Comparison of ENCODE assay signal across 21 cellular contexts in the genomic region with DNA sequence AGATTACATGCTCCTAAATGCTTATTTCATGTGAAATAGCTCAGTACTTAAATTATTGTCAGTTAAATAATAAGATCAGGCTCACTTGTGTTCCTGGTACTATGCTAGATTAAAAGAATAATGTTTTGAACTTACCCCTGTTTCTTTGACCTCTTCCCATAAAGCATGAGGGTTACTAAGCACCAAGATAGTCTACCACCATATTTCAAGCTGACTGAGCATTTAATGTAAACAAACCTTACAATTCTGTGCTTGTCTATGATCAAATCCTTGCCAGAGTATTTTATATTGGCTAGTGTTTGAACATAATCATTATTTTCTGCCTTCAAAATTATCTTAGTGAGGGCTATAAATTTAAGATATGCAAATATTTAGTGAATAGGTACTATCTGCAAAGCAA.
DNase-seq lines count a peak whose midpoint lies in the region; ATAC-seq, FAIRE-seq and TF ChIP-seq lines count a peak whose summit lies in the region.
"Had no signal": no experiment of that assay in that cellular context is flagged by ENCODE, and none has a peak within 500 bp of the region (broad histone marks: within the 10 kb centered on the region; RNA-seq: fewer than 3 reads in every experiment).

No MANE protein-coding gene starts in this region.

- TF ChIP-seq POLR2A in A549 (IDR thresholded peaks at IDR 0.05; ENCODE audit: low read length) = no peak
- no peak for TF ChIP-seq POLR2A in K562 (conservative IDR thresholded peaks at IDR 0.05)
- TF ChIP-seq POLR2A in GM12891 (IDR thresholded peaks at IDR 0.05; ENCODE audit: low read depth, low read length) = no peak

- intact Hi-C loops in K562 (cut with micrococcal nuclease) = loop anchor here (1.0 kb wide), 1 partner anchor 18 kb away; no protein-coding TSS in a partner anchor

- TF ChIP-seq CTCF in A549 (IDR thresholded peaks at IDR 0.05) (no peak), D721Med (IDR thresholded peaks at IDR 0.05; ENCODE audit: insufficient read depth, missing control alignments) (no peak), K562 (IDR thresholded peaks at IDR 0.05 in 2 of 3, conservative IDR thresholded peaks at IDR 0.05 in 1 of 3; ENCODE audit: insufficient read depth in 2 of 3, low read depth in 1 of 3, low read length in 3 of 3) (no peak)

- no peaks in the 10 kb centered on the region for H3K9me1 ChIP-seq in K562 (ENCODE audit: control insufficient read depth, insufficient read depth, low read length)

- H3K9me3 ChIP-seq in A549 (no peaks in the 10 kb centered on the region), K562 (replicated peaks; ENCODE audit: control insufficient read depth, insufficient read depth, low read depth, low read length) (no peaks in the 10 kb centered on the region)
- H3K9me3 ChIP-seq: Caco-2 had no signal

- H3K4me3 ChIP-seq in A549 = no peak overlapping the region
- H3K4me3 ChIP-seq in K562 = no peak overlapping the region
- H3K4me3 ChIP-seq: GM23338 had no signal

- H3K79me2 ChIP-seq in K562 (ENCODE audit: control insufficient read depth, insufficient read depth, low read length) = no peaks in the 10 kb centered on the region

- no peak overlapping the region for H3K9ac ChIP-seq in K562 (ENCODE audit: insufficient read depth in 1 of 2, low read depth in 2 of 2, low read length in 2 of 2)
- H3K9ac ChIP-seq: KMS-11 had no signal

- 0 out of 5 replicates have a peak, but pooled peaks cover 0 to 5% of the 10 kb centered on the region in 2 experiments for H3K27me3 ChIP-seq in K562 (ENCODE audit: control insufficient read depth in 2 of 2, insufficient read depth in 2 of 2, low read length in 2 of 2)

- H3K36me3 ChIP-seq in K562 (ENCODE audit: control insufficient read depth, insufficient read depth, low read length) = no peaks in the 10 kb centered on the region

- no TSS peak for BruUV-seq in K562 (replicated peaks; lab: Mats Ljungman, UMichigan)

- DNase-seq in A549 (ENCODE audit: low read depth in 1 of 2, low spot score in 1 of 2) (no peak), D721Med (ENCODE audit: insufficient read length, low spot score) (no peak), NCI-H69 (lab: John Stamatoyannopoulos, UW) (peak; percentile 74), K562 (ENCODE audit: extremely low read depth in 1 of 4, low spot score in 3 of 4) (no peak), GM12891 (ENCODE audit: insufficient read length, low spot score) (no peak)
- DNase-seq: AML-193; Caco-2; CD4-positive, alpha-beta T cell; DMS153; DMS79; GDM1; HCEC 1CT had no signal

- in situ Hi-C loops in K562 (cut with MboI) = no loop called here

- FAIRE-seq in A549 (lab: Jason Lieb, UNC) (no peak), D721Med (lab: Jason Lieb, UNC) (peak; percentile 51), K562 (lab: Jason Lieb, UNC) (no peak), GM12891 (lab: Jason Lieb, UNC) (no peak)
- FAIRE-seq: A204.1, H54, HTR-8/SVneo had no signal

- H4K20me1 ChIP-seq in K562 (replicated peaks; ENCODE audit: control insufficient read depth, insufficient read depth, low read length) = no peaks in the 10 kb centered on the region

- no peak overlapping the region for H2AFZ ChIP-seq in K562 (ENCODE audit: low read depth, low read length)
- H2AFZ ChIP-seq: GM23338 had no signal

- H3K27ac ChIP-seq in A549 = no peak overlapping the region
- H3K27ac ChIP-seq in K562 (ENCODE audit: extremely low read depth, low read depth, low read length) = no peak overlapping the region
- H3K27ac ChIP-seq: C4-2B, HL-60, KMS-11 had no signal

- ATAC-seq in A549 (no peak), K562 (no peak), GM19467 (IDR thresholded peaks at IDR 0.05; ENCODE audit: unreplicated experiment) (no peak), HG03442 (IDR thresholded peaks at IDR 0.05; ENCODE audit: unreplicated experiment) (no peak)
- ATAC-seq: GM23338 had no signal

- H3K4me2 ChIP-seq in A549 = no peak overlapping the region
- H3K4me2 ChIP-seq in K562 (ENCODE audit: insufficient read depth, low read length) = no peak overlapping the region
- H3K4me2 ChIP-seq: GM23338, KMS-11 had no signal

- CTCF ChIA-PET in A549 (lab: Yijun Ruan, JAX) = no interaction called here
- CTCF ChIA-PET in K562 (lab: Yijun Ruan, JAX; ENCODE audit: low intra/inter-chr PET ratio) = no interaction called here

- TF ChIP-seq RAD21 in A549 (conservative IDR thresholded peaks at IDR 0.05 in 1 of 2, IDR thresholded peaks at IDR 0.05 in 1 of 2) = no peak
- TF ChIP-seq RAD21 in K562 (CRISPR knock-in tag; conservative IDR thresholded peaks at IDR 0.05 in 1 of 2, IDR thresholded peaks at IDR 0.05 in 1 of 2) = no peak

- peaks cover 13% of the 10 kb centered on the region for H3K4me1 ChIP-seq in A549
- no peaks in the 10 kb centered on the region for H3K4me1 ChIP-seq in K562 (replicated peaks in 1 of 2; ENCODE audit: control insufficient read depth in 2 of 2, insufficient read depth in 2 of 2, low read length in 2 of 2)
- H3K4me1 ChIP-seq: Caco-2 had no signal

- POLR2A ChIA-PET in A549 (lab: Yijun Ruan, JAX) (no interaction called here), K562 (lab: Yijun Ruan, JAX) (no interaction called here)

- TF ChIP-seq EP300 in A549 (IDR thresholded peaks at IDR 0.05) (no peak), K562 (IDR thresholded peaks at IDR 0.05; ENCODE audit: low read length) (no peak)

TF ChIP-seq in A549, 52 proteins besides CTCF, POLR2A, EP300 and RAD21:
- TF ChIP-seq POLR2AphosphoS2 (conservative IDR thresholded peaks at IDR 0.05; ENCODE audit: low read length) (no peak), MAFK (IDR thresholded peaks at IDR 0.05; ENCODE audit: partially characterized antibody) (peak; percentile 54)

TF ChIP-seq in GM12891, 5 proteins besides CTCF, POLR2A, EP300 and RAD21:
- TF ChIP-seq TAF1 (IDR thresholded peaks at IDR 0.05; ENCODE audit: low read depth, low read length) (no peak), POU2F2 (IDR thresholded peaks at IDR 0.05; ENCODE audit: low read depth, low read length) (no peak), SPI1 (IDR thresholded peaks at IDR 0.05; ENCODE audit: low read depth, low read length) (no peak), PAX5 (IDR thresholded peaks at IDR 0.05; ENCODE audit: insufficient read depth, low read length, severe bottlenecking) (no peak), POLR2AphosphoS5 (IDR thresholded peaks at IDR 0.05; ENCODE audit: low read depth, low read length) (no peak)
TF ChIP-seq in GM12891: peak in this region for 0.
